Comparison of ENCODE assay signal across 20 cellular contexts in genomic region chr11:62326719-62327118, GRCh38. TPM values are rescaled to one million over a fixed set of nuclear protein-coding genes. Genes with fewer than 3 reads are reported as not detected.
"Had no signal": no experiment of that assay in that cellular context is flagged by ENCODE, and none has a peak within 500 bp of the region (broad histone marks: within the 10 kb centered on the region; RNA-seq: fewer than 3 reads in every experiment).

No MANE protein-coding gene starts in this region.

RNA-seq across cellular contexts. Expression of gene SCGB1D4, which starts 27.8 kb away (rescaled TPM):
- total RNA-seq: dorsolateral prefrontal cortex, esophagus mucosa, gastrocnemius medialis, glomerular endothelial cell, kidney, left lung, lower leg skin, mammary epithelial cell, mesenteric fat pad, natural killer cell, neural crest cell, osteoblast, prostate gland, right atrium auricular region, sciatic nerve, smooth muscle cell, suprapubic skin, transverse colon, ureter, vagina had no signal
- polyA plus RNA-seq: mammary epithelial cell, smooth muscle cell had no signal

RNA-seq across cellular contexts. Expression of gene SCGB2A2, which starts 56.8 kb away (rescaled TPM):
- total RNA-seq: dorsolateral prefrontal cortex, esophagus mucosa, gastrocnemius medialis, glomerular endothelial cell, kidney, left lung, mammary epithelial cell, mesenteric fat pad, natural killer cell, neural crest cell, osteoblast, prostate gland, right atrium auricular region, sciatic nerve, smooth muscle cell, transverse colon, ureter, vagina had no signal
- polyA plus RNA-seq: mammary epithelial cell, smooth muscle cell had no signal
